9 cellular contexts compared by ENCODE assay signal in the genomic region with DNA sequence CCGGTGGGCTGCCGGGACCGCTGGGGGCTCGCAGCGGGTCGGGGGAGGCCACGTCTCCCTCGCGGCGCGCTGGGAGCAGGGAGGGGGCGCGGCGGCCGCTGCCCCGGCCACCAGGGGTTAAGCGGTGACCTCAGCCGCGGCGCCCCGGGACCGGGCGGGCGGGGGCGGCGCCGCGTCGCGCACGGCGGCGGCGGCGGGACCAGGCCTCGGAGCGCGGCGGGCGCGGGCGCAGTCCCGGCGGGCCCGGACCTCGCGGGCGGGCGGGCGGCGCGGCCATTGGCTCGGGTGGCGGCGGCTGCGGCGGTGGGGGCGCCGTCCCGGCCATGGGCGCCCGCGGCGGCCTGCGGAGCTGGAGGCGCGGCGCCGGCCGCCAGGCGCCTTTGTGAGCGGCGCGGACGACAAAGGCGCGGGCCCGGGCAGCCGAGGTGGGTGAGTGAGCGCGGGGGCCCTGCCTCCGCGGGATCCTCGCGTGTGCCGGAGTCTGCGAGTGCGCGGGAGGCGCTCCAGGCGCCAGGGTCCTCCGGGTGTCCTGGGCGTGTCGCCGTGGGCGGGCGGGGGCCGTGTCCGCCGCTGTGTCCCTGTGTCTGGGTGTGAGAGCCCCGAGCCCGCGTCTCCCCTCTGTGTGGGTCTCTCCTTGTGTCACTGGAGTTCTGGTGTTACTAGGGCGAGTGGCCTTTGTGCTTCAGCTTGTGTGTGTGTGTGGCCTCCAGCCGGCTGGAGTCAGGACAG. TPM values are rescaled to one million over a fixed set of nuclear protein-coding genes. Genes with fewer than 3 reads are reported as not detected.
DNase-seq lines count a peak whose midpoint lies in the region; ATAC-seq and TF ChIP-seq lines count a peak whose summit lies in the region.
"Had no signal": no experiment of that assay in that cellular context is flagged by ENCODE, and none has a peak within 500 bp of the region (broad histone marks: within the 10 kb centered on the region; RNA-seq: fewer than 3 reads in every experiment).

A gene with protein sequence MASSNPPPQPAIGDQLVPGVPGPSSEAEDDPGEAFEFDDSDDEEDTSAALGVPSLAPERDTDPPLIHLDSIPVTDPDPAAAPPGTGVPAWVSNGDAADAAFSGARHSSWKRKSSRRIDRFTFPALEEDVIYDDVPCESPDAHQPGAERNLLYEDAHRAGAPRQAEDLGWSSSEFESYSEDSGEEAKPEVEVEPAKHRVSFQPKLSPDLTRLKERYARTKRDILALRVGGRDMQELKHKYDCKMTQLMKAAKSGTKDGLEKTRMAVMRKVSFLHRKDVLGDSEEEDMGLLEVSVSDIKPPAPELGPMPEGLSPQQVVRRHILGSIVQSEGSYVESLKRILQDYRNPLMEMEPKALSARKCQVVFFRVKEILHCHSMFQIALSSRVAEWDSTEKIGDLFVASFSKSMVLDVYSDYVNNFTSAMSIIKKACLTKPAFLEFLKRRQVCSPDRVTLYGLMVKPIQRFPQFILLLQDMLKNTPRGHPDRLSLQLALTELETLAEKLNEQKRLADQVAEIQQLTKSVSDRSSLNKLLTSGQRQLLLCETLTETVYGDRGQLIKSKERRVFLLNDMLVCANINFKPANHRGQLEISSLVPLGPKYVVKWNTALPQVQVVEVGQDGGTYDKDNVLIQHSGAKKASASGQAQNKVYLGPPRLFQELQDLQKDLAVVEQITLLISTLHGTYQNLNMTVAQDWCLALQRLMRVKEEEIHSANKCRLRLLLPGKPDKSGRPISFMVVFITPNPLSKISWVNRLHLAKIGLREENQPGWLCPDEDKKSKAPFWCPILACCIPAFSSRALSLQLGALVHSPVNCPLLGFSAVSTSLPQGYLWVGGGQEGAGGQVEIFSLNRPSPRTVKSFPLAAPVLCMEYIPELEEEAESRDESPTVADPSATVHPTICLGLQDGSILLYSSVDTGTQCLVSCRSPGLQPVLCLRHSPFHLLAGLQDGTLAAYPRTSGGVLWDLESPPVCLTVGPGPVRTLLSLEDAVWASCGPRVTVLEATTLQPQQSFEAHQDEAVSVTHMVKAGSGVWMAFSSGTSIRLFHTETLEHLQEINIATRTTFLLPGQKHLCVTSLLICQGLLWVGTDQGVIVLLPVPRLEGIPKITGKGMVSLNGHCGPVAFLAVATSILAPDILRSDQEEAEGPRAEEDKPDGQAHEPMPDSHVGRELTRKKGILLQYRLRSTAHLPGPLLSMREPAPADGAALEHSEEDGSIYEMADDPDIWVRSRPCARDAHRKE (N-terminal part only) (plus strand): TSS at position 173 of the 729 bp plus-strand sequence. CDS start 40,898 bp downstream, outside the sequence.

- peak within 1 kb of the TSS; percentile 88 to 90 for H3K27ac ChIP-seq in prostate gland

- H3K4me1 Mint-ChIP-seq in activated B cell treated with CpG ODN at 0.5 μM for 24 hours: peaks cover 23% of the 10 kb centered on the region

- H3K36me3 ChIP-seq in prostate gland: no peaks in the 10 kb centered on the region

- H3K27ac Mint-ChIP-seq in activated B cell treated with CpG ODN at 0.5 μM for 24 hours: no peak within 1 kb of the TSS

- peak; percentile 10 for TF ChIP-seq POLR2A in prostate gland (IDR thresholded peaks at IDR 0.05)

- no peak for TF ChIP-seq CTCF in activated B cell treated with CpG ODN at 0.5 μM for 24 hours (IDR thresholded peaks at IDR 0.05)
- no peak for TF ChIP-seq CTCF in prostate gland (IDR thresholded peaks at IDR 0.05)

- under 1% methylated on average over 73 of the region's 105 CpGs for WGBS in prostate gland

- CTCF ChIA-PET in activated B cell treated with CpG ODN at 0.5 μM for 24 hours (lab: Charles Lee): no interaction called here

- H3K4me3 Mint-ChIP-seq in activated B cell treated with CpG ODN at 0.5 μM for 24 hours: peak within 1 kb of the TSS; percentile 76

- peaks cover 2% of the 10 kb centered on the region for H3K9me3 Mint-ChIP-seq in activated B cell treated with CpG ODN at 0.5 μM for 24 hours

- ATAC-seq in activated B cell treated with CpG ODN at 0.5 μM for 24 hours (ENCODE audit: low read depth): peak; percentile 6
- ATAC-seq in left cardiac atrium: peak; percentile 31 to 47
- ATAC-seq in HG02623 (IDR thresholded peaks at IDR 0.05; ENCODE audit: unreplicated experiment): no peak
- no peak for ATAC-seq in HG02678 (IDR thresholded peaks at IDR 0.05; ENCODE audit: unreplicated experiment)

- peaks cover 3% of the 10 kb centered on the region for H3K4me1 ChIP-seq in prostate gland (replicated peaks)

- H3K36me3 Mint-ChIP-seq in activated B cell treated with CpG ODN at 0.5 μM for 24 hours (ENCODE audit: low read depth): no peaks in the 10 kb centered on the region

- POLR2A ChIA-PET in activated B cell treated with CpG ODN at 0.5 μM for 24 hours (lab: Charles Lee): no interaction called here

- peaks cover 16% of the 10 kb centered on the region for H3K27me3 Mint-ChIP-seq in activated B cell treated with CpG ODN at 0.5 μM for 24 hours

- no peaks in the 10 kb centered on the region for H3K27me3 ChIP-seq in prostate gland (replicated peaks; ENCODE audit: insufficient read depth)

- peak within 1 kb of the TSS; percentile 67 to 68 for H3K4me3 ChIP-seq in prostate gland

- H3K9me3 ChIP-seq in prostate gland: no peaks in the 10 kb centered on the region

- intact Hi-C loops in activated B cell treated with CpG ODN at 0.5 μM for 24 hours (cut with micrococcal nuclease): loop anchor here (10.0 kb wide), 1 partner anchor 95 kb away; no protein-coding TSS in a partner anchor
- intact Hi-C loops in left cardiac atrium (cut with DNase I): loop anchor here in 1 of 2 donors (10.0 kb wide), 1 partner anchor 65 kb away; no protein-coding TSS in a partner anchor
- intact Hi-C loops in prostate gland (cut with DNase I): no loop called here

- DNase-seq in NCI-H345 (lab: John Stamatoyannopoulos, UW): peak; percentile 14
- DNase-seq in NCI-H345 treated with DMSO at 0.1 percent for 48 hours (lab: John Stamatoyannopoulos, UW; ENCODE audit: unreplicated experiment): no peak
- DNase-seq in activated B cell treated with CpG ODN at 0.5 μM for 24 hours: no peak
- DNase-seq in left cardiac atrium: peak; percentile 45
- DNase-seq in prostate gland (ENCODE audit: low spot score): no peak
- DNase-seq in NCI-H2081 treated with DMSO at 0.1 percent for 48 hours (lab: John Stamatoyannopoulos, UW): no peak
- DNase-seq: DND-41 had no signal

RNA-seq across cellular contexts. Expression of the gene that starts here (rescaled TPM):
- total RNA-seq in activated B cell treated with CpG ODN at 0.5 μM for 24 hours: 0.59 and 0.62 TPM in 2 replicates
- 10 to 100 TPM; 40.6 to 44.9 TPM for total RNA-seq in left cardiac atrium
- total RNA-seq in prostate gland: 10 to 100 TPM; 26.0 to 39.7 TPM

Comparison
In these comparisons a context has a peak if more than half of its experiments do, and no peak if none do; other contexts are left out.
1. RNA of the gene that starts here (total RNA-seq): 40.6 to 44.9 TPM in left cardiac atrium and 26.0 to 39.7 TPM in prostate gland; 0.59 to 0.62 TPM in activated B cell treated with CpG ODN at 0.5 μM for 24 hours; every median in the first group is over 10 times any median in the second.
2. DNase-seq: peak in NCI-H345 (single experiment) and left cardiac atrium (single experiment); none in NCI-H345 treated with DMSO at 0.1 percent for 48 hours (single experiment), activated B cell treated with CpG ODN at 0.5 μM for 24 hours (single experiment), prostate gland (single experiment) and NCI-H2081 treated with DMSO at 0.1 percent for 48 hours (single experiment).
3. Peak in ATAC-seq in activated B cell treated with CpG ODN at 0.5 μM for 24 hours; RNA of the gene not detected or under 1 TPM.
4. ATAC-seq: peak in left cardiac atrium (2 of 2); none in HG02623 (single experiment) and HG02678 (single experiment).